In genomic region chr1:209675567-209676154, GRCh38 we compare ENCODE assay signal across 8 cellular contexts. TPM values are rescaled to one million over a fixed set of nuclear protein-coding genes. Genes with fewer than 3 reads are reported as not detected.
DNase-seq lines count a peak whose midpoint lies in the region; TF ChIP-seq lines count a peak whose summit lies in the region.

No MANE protein-coding gene starts in this region.

- no peaks in the 10 kb centered on the region for H4K20me1 ChIP-seq in neural cell (ENCODE audit: insufficient read depth)

- no peak for TF ChIP-seq CTCF in neural cell (IDR thresholded peaks at IDR 0.05; ENCODE audit: poor library complexity, severe bottlenecking)

- peaks cover 25% of the 10 kb centered on the region for H3K36me3 Mint-ChIP-seq in activated CD4-positive, alpha-beta memory T cell treated with anti-CD3 and anti-CD28 coated beads, Interleukin-2, amount 10 ng/mL, durations not matched to agents 7 days and 5 days (ENCODE audit: low read depth)

- peak overlapping the region; percentile 62 for H3K4me3 ChIP-seq in neural cell (ENCODE audit: low read length)

- H3K27ac Mint-ChIP-seq in activated CD4-positive, alpha-beta memory T cell treated with anti-CD3 and anti-CD28 coated beads, Interleukin-2, amount 10 ng/mL, durations not matched to agents 7 days and 5 days: peak overlapping the region; percentile 9

- H3K4me3 Mint-ChIP-seq in activated CD4-positive, alpha-beta memory T cell treated with anti-CD3 and anti-CD28 coated beads, Interleukin-2, amount 10 ng/mL, durations not matched to agents 7 days and 5 days: peak overlapping the region; percentile 65

- no peak for TF ChIP-seq EP300 in neural cell (conservative IDR thresholded peaks at IDR 0.05; ENCODE audit: poor library complexity, severe bottlenecking)

- peak; percentile 57 for DNase-seq in NCI-H82 (lab: John Stamatoyannopoulos, UW)
- DNase-seq in NCI-H82 treated with DMSO at 0.1 percent for 48 hours (lab: John Stamatoyannopoulos, UW; ENCODE audit: unreplicated experiment): no peak
- no peak for DNase-seq in activated CD4-positive, alpha-beta memory T cell treated with anti-CD3 and anti-CD28 coated beads, Interleukin-2, amount 10 ng/mL, durations not matched to agents 7 days and 5 days
- DNase-seq in foreskin melanocyte: peak; percentile 14
- no peak for DNase-seq in AML-193 (lab: John Stamatoyannopoulos, UW)
- no peak for DNase-seq in NCI-H226
- DNase-seq in NCI-H774 (lab: John Stamatoyannopoulos, UW): no peak

- H3F3A ChIP-seq in neural cell (ENCODE audit: insufficient read depth, low read length, poor library complexity, severe bottlenecking): no peaks in the 10 kb centered on the region

- peak overlapping the region; percentile 29 for H3K4me2 ChIP-seq in neural cell (ENCODE audit: low read length)

- H3K36me3 ChIP-seq in neural cell (ENCODE audit: insufficient read depth, low read length): no peaks in the 10 kb centered on the region

- H3K9me3 ChIP-seq in neural cell (ENCODE audit: low read length): no peaks in the 10 kb centered on the region

- H3K9ac ChIP-seq in neural cell (ENCODE audit: low read length): peak overlapping the region; percentile 25

- peaks cover 50% of the 10 kb centered on the region for H3K27me3 ChIP-seq in neural cell (ENCODE audit: insufficient read depth, low read depth, low read length)

- H3K27ac ChIP-seq in neural cell (ENCODE audit: low read length): no peak overlapping the region

- H3K4me1 Mint-ChIP-seq in activated CD4-positive, alpha-beta memory T cell treated with anti-CD3 and anti-CD28 coated beads, Interleukin-2, amount 10 ng/mL, durations not matched to agents 7 days and 5 days: peaks cover 69% of the 10 kb centered on the region

- H3K9me2 ChIP-seq in neural cell (ENCODE audit: insufficient read depth, low read length): no peaks in the 10 kb centered on the region

- peaks cover 28% of the 10 kb centered on the region for H3K27me3 Mint-ChIP-seq in activated CD4-positive, alpha-beta memory T cell treated with anti-CD3 and anti-CD28 coated beads, Interleukin-2, amount 10 ng/mL, durations not matched to agents 7 days and 5 days

- no peak for TF ChIP-seq RAD21 in neural cell (conservative IDR thresholded peaks at IDR 0.05)

- POLR2A ChIA-PET in activated CD4-positive, alpha-beta memory T cell treated with anti-CD3 and anti-CD28 coated beads, Interleukin-2, amount 10 ng/mL, durations not matched to agents 7 days and 5 days (lab: Charles Lee): interaction anchor here (0.9 to 2.3 kb wide), 8 partner anchors 9 to 100 kb away, joined by 3 to 11 read pairs (median 4); partner anchors contain the start of gene TRAF3IP3

- CTCF ChIA-PET in activated CD4-positive, alpha-beta memory T cell treated with anti-CD3 and anti-CD28 coated beads, Interleukin-2, amount 10 ng/mL, durations not matched to agents 7 days and 5 days (lab: Charles Lee): interaction anchor here (0.9 to 1.8 kb wide), 5 partner anchors 10 to 89 kb away, joined by 3 to 5 read pairs (median 3); no protein-coding TSS in a partner anchor

- H3K79me2 ChIP-seq in neural cell (replicated peaks; ENCODE audit: insufficient read depth, low read length): no peaks in the 10 kb centered on the region

- no peaks in the 10 kb centered on the region for H3K9me3 Mint-ChIP-seq in activated CD4-positive, alpha-beta memory T cell treated with anti-CD3 and anti-CD28 coated beads, Interleukin-2, amount 10 ng/mL, durations not matched to agents 7 days and 5 days

- H2AFZ ChIP-seq in neural cell (ENCODE audit: low read depth, low read length): no peak overlapping the region

TF ChIP-seq in neural cell, 6 proteins besides CTCF, POLR2A, EP300 and RAD21:
- TF ChIP-seq SMC3 (conservative IDR thresholded peaks at IDR 0.05; ENCODE audit: poor library complexity) (no peak), MXI1 (conservative IDR thresholded peaks at IDR 0.05; ENCODE audit: poor library complexity, severe bottlenecking) (peak; percentile 19), REST (IDR thresholded peaks at IDR 0.05; ENCODE audit: borderline replicate concordance) (no peak), TAF1 (IDR thresholded peaks at IDR 0.05; ENCODE audit: low read depth) (no peak)

RNA-seq across cellular contexts. Expression of gene G0S2, which starts 0.4 kb away (rescaled TPM):
- total RNA-seq in activated CD4-positive, alpha-beta memory T cell treated with anti-CD3 and anti-CD28 coated beads, Interleukin-2, amount 10 ng/mL, durations not matched to agents 7 days and 5 days: 1 to 10 TPM; 7.3 to 7.6 TPM
- 0.33 TPM in 1 of 2 replicates, not detected in the other for polyA plus RNA-seq in neural cell
- 0.81 TPM in 1 of 2 replicates, not detected in the other for polyA minus RNA-seq in neural cell

RNA-seq across cellular contexts. Expression of gene LAMB3, which starts 23.4 kb away (rescaled TPM):
- total RNA-seq in activated CD4-positive, alpha-beta memory T cell treated with anti-CD3 and anti-CD28 coated beads, Interleukin-2, amount 10 ng/mL, durations not matched to agents 7 days and 5 days: 1 to 10 TPM; 4.2 to 4.4 TPM
- polyA plus RNA-seq in neural cell: 4.6 and 5.8 TPM in 2 replicates
- 2.5 and 4.1 TPM in 2 replicates for polyA minus RNA-seq in neural cell

RNA-seq across cellular contexts. Expression of gene HSD11B1, which starts 29.0 kb away (rescaled TPM):
- total RNA-seq in activated CD4-positive, alpha-beta memory T cell treated with anti-CD3 and anti-CD28 coated beads, Interleukin-2, amount 10 ng/mL, durations not matched to agents 7 days and 5 days: 10 to 100 TPM in 1 of 2 experiments, 1 to 10 TPM in 1; 8.7 to 11.4 TPM
- not detected in 2 replicates for polyA plus RNA-seq in neural cell
- polyA minus RNA-seq in neural cell: not detected in 2 replicates

Comparison
In these comparisons a context has a peak if more than half of its experiments do, and no peak if none do; other contexts are left out.
1. DNase-seq: peak in NCI-H82 (single experiment) and foreskin melanocyte (single experiment); none in NCI-H82 treated with DMSO at 0.1 percent for 48 hours (single experiment), activated CD4-positive, alpha-beta memory T cell treated with anti-CD3 and anti-CD28 coated beads, Interleukin-2, amount 10 ng/mL, durations not matched to agents 7 days and 5 days (single experiment), AML-193 (0 of 2), NCI-H226 (single experiment) and NCI-H774 (single experiment).